In genomic region chr10:76881477-76882220, GRCh38 we compare ENCODE assay signal across 11 cellular contexts.
DNase-seq lines count a peak whose midpoint lies in the region; ATAC-seq and TF ChIP-seq lines count a peak whose summit lies in the region.
"Had no signal": no experiment of that assay in that cellular context is flagged by ENCODE, and none has a peak within 500 bp of the region (broad histone marks: within the 10 kb centered on the region; RNA-seq: fewer than 3 reads in every experiment).

No MANE protein-coding gene starts in this region.

- no peak for TF ChIP-seq POLR2A in IMR-90 (IDR thresholded peaks at IDR 0.05; ENCODE audit: low read depth, low read length)

- in situ Hi-C loops in IMR-90 (cut with MboI; ENCODE audit: low sequenced_read_pairs): no loop called here

- no peak overlapping the region for H2AK9ac ChIP-seq in IMR-90 (replicated peaks; ENCODE audit: low read depth, low read length, poor library complexity)

- H3K4me3 ChIP-seq in IMR-90 (ENCODE audit: insufficient read depth, low read depth, low read length): no peak overlapping the region
- no peak overlapping the region for H3K4me3 ChIP-seq in right atrium auricular region
- H3K4me3 ChIP-seq: coronary artery had no signal

- BruUV-seq in IMR-90 (replicated peaks; lab: Mats Ljungman, UMichigan): no TSS peak

- H4K91ac ChIP-seq in IMR-90 (ENCODE audit: insufficient read depth, low read depth, low read length): no peak overlapping the region

- H2AFZ ChIP-seq in IMR-90 (replicated peaks; ENCODE audit: low read length, poor library complexity): no peak overlapping the region

- H4K20me1 ChIP-seq in IMR-90 (ENCODE audit: insufficient read depth, low read length): no peaks in the 10 kb centered on the region

- H3K9me3 ChIP-seq in IMR-90 (ENCODE audit: control insufficient read depth, insufficient read depth, low read length): no peaks in the 10 kb centered on the region
- H3K9me3 ChIP-seq in right atrium auricular region: no peaks in the 10 kb centered on the region

- H2BK5ac ChIP-seq in IMR-90 (ENCODE audit: low read depth, low read length, poor library complexity, severe bottlenecking): no peak overlapping the region

- POLR2A ChIA-PET in IMR-90 (lab: Charles Lee; ENCODE audit: unreplicated experiment): no interaction called here

- intact Hi-C loops in IMR-90 (cut with micrococcal nuclease): no loop called here

- CTCF ChIA-PET in IMR-90 (lab: Yijun Ruan, JAX): interaction anchor here (0.7 kb wide), 1 partner anchor 51 kb away, joined by 3 read pairs; no protein-coding TSS in a partner anchor

- H3K79me1 ChIP-seq in IMR-90 (ENCODE audit: low read depth in 1 of 2, low read length in 2 of 2): no peaks in the 10 kb centered on the region

- TF ChIP-seq RAD21 in IMR-90 (IDR thresholded peaks at IDR 0.05; ENCODE audit: low read length): no peak

- no peaks in the 10 kb centered on the region for H3K36me3 ChIP-seq in IMR-90 (ENCODE audit: control insufficient read depth, insufficient read depth, low read length)
- no peaks in the 10 kb centered on the region for H3K36me3 ChIP-seq in right atrium auricular region

- H3K23ac ChIP-seq in IMR-90 (ENCODE audit: low read depth, low read length): no peak overlapping the region

- TF ChIP-seq CTCF in IMR-90 (conservative IDR thresholded peaks at IDR 0.05; ENCODE audit: low read depth, low read length) (no peak), right atrium auricular region (IDR thresholded peaks at IDR 0.05) (no peak)

- H2BK15ac ChIP-seq in IMR-90 (ENCODE audit: low read depth, low read length): no peak overlapping the region

- no peak overlapping the region for H3K4me2 ChIP-seq in IMR-90 (ENCODE audit: low read depth, low read length)

- DNase-seq in NCI-H1436 (lab: John Stamatoyannopoulos, UW): peak; percentile 36
- no peak for DNase-seq in NCI-H1436 treated with DMSO at 0.1 percent for 48 hours (lab: John Stamatoyannopoulos, UW)
- peak; percentile 60 for DNase-seq in HCEC 1CT
- peak; percentile 56 for DNase-seq in IMR-90
- peak; percentile 17 for DNase-seq in smooth muscle cell of the brain vasculature (ENCODE audit: low read depth, low spot score)
- DNase-seq in right atrium auricular region (ENCODE audit: low spot score): no peak
- no peak for DNase-seq in NCI-H1092 (lab: John Stamatoyannopoulos, UW)
- no peak for DNase-seq in NCI-H1417 (lab: John Stamatoyannopoulos, UW)
- DNase-seq: islet precursor cell had no signal

- WGBS in IMR-90 (ENCODE audit: extremely low coverage in 2 of 2, insufficient read length in 1 of 2), 2 experiments: 75% methylated on average over 3 of the region's 3 CpGs; no CpG with 5 or more reads in 1 of the 2 experiments

- no peak overlapping the region for H3K56ac ChIP-seq in IMR-90 (ENCODE audit: extremely low read depth, insufficient read depth, low read length)

- H3K27me3 ChIP-seq in IMR-90 (ENCODE audit: control insufficient read depth, insufficient read depth, low read length): peaks cover 9% of the 10 kb centered on the region
- H3K27me3 ChIP-seq in right atrium auricular region: no peaks in the 10 kb centered on the region

- peak; percentile 57 for ATAC-seq in IMR-90 (ENCODE audit: low read depth)

- H3K27ac ChIP-seq in IMR-90 (ENCODE audit: insufficient read depth, low read length) (no peak overlapping the region), right atrium auricular region (no peak overlapping the region)
- H3K27ac ChIP-seq: 22Rv1, coronary artery had no signal

- no peak overlapping the region for H4K5ac ChIP-seq in IMR-90 (ENCODE audit: low read depth, low read length)

- no peak overlapping the region for H2BK120ac ChIP-seq in IMR-90 (ENCODE audit: low read depth, low read length)

- H3K9ac ChIP-seq in IMR-90 (ENCODE audit: low read depth, low read length): no peak overlapping the region

- no peak overlapping the region for H3K4ac ChIP-seq in IMR-90 (ENCODE audit: low read depth, low read length)

- H4K8ac ChIP-seq in IMR-90 (ENCODE audit: low read depth in 2 of 2, low read length in 2 of 2): no peak overlapping the region

- H3K14ac ChIP-seq in IMR-90 (replicated peaks; ENCODE audit: low read depth, low read length): no peak overlapping the region

- H3K18ac ChIP-seq in IMR-90 (ENCODE audit: low read depth, low read length): no peak overlapping the region

- dilution Hi-C loops in IMR-90 (cut with HindIII; ENCODE audit: low sequenced_read_pairs, unreplicated experiment): no loop called here

- H2AK5ac ChIP-seq in IMR-90 (ENCODE audit: low read depth, low read length): no peak overlapping the region

- no peak overlapping the region for H2BK20ac ChIP-seq in IMR-90 (ENCODE audit: low read depth, low read length)

- H3K9me1 ChIP-seq in IMR-90 (ENCODE audit: insufficient read depth, low read length): no peaks in the 10 kb centered on the region

- no peaks in the 10 kb centered on the region for H3K4me1 ChIP-seq in IMR-90 (ENCODE audit: control insufficient read depth, insufficient read depth, low read length)
- H3K4me1 ChIP-seq in right atrium auricular region: peaks cover 0 to 9% of the 10 kb centered on the region in 2 donors

TF ChIP-seq in IMR-90, 13 proteins besides CTCF, POLR2A, EP300 and RAD21:
- no peak for TF ChIP-seq BHLHE40 (IDR thresholded peaks at IDR 0.05; ENCODE audit: low read depth, low read length)
- TF ChIP-seq, protein P1, sequence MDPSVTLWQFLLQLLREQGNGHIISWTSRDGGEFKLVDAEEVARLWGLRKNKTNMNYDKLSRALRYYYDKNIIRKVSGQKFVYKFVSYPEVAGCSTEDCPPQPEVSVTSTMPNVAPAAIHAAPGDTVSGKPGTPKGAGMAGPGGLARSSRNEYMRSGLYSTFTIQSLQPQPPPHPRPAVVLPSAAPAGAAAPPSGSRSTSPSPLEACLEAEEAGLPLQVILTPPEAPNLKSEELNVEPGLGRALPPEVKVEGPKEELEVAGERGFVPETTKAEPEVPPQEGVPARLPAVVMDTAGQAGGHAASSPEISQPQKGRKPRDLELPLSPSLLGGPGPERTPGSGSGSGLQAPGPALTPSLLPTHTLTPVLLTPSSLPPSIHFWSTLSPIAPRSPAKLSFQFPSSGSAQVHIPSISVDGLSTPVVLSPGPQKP (IDR thresholded peaks at IDR 0.05; ENCODE audit: borderline replicate concordance, low read depth, low read length): no peak
- no peak for TF ChIP-seq RFX5 (IDR thresholded peaks at IDR 0.05; ENCODE audit: low read depth, low read length)
- TF ChIP-seq CEBPB (IDR thresholded peaks at IDR 0.05; ENCODE audit: low read depth, low read length): no peak
- TF ChIP-seq MAFK (IDR thresholded peaks at IDR 0.05; ENCODE audit: low read depth, low read length): no peak
- no peak for TF ChIP-seq MAZ (IDR thresholded peaks at IDR 0.05; ENCODE audit: borderline replicate concordance, low read depth, low read length)
- no peak for TF ChIP-seq USF2 (IDR thresholded peaks at IDR 0.05; ENCODE audit: low read depth, low read length)
- no peak for TF ChIP-seq RCOR1 (IDR thresholded peaks at IDR 0.05; ENCODE audit: insufficient replicate concordance, low read length)
- no peak for TF ChIP-seq NFE2L2 (IDR thresholded peaks at IDR 0.05; ENCODE audit: low read depth, low read length)
- no peak for TF ChIP-seq CHD1 (IDR thresholded peaks at IDR 0.05; ENCODE audit: low read depth, low read length)

Comparison
In these comparisons a context has a peak if more than half of its experiments do, and no peak if none do; other contexts are left out.
1. DNase-seq: peak in NCI-H1436 (single experiment), HCEC 1CT (single experiment), IMR-90 (single experiment) and smooth muscle cell of the brain vasculature (single experiment); none in NCI-H1436 treated with DMSO at 0.1 percent for 48 hours (single experiment), right atrium auricular region (single experiment), NCI-H1092 (single experiment) and NCI-H1417 (0 of 3).